8 cellular contexts compared by ENCODE assay signal in the genomic region with DNA sequence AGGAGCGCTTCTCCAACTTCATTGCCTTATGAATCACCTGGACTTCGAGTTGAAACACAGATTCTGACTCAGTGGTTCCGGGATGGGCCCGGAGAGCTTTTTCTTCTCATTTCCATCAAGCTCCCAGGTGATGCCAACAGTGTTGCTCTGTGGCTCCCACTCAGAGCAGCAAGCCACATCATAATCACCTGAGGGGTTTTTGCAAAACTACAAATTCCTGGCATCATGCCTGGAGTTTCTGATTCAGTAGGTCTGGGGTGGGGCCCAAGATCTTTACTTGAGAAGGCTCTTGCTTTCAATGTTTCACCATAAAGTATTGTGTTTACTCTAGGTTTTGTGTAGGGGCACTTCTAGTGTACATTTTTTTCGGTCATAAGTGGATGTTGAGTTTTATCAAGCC. TPM values are rescaled to one million over a fixed set of nuclear protein-coding genes. Genes with fewer than 3 reads are reported as not detected.
DNase-seq lines count a peak whose midpoint lies in the region; ATAC-seq and TF ChIP-seq lines count a peak whose summit lies in the region.

No MANE protein-coding gene starts in this region.

- TF ChIP-seq POLR2A in suprapubic skin (IDR thresholded peaks at IDR 0.05): no peak

- peak overlapping the region; percentile 98 for H3K27ac ChIP-seq in foreskin keratinocyte
- peak overlapping the region; percentile 77 for H3K27ac ChIP-seq in suprapubic skin

- ATAC-seq in foreskin keratinocyte (peak; percentile 98), GM21723 (IDR thresholded peaks at IDR 0.05; ENCODE audit: unreplicated experiment) (no peak)

- TF ChIP-seq EP300 in suprapubic skin (IDR thresholded peaks at IDR 0.05): no peak

- H3K27me3 ChIP-seq in foreskin keratinocyte (no peaks in the 10 kb centered on the region), suprapubic skin (no peaks in the 10 kb centered on the region)

- WGBS in suprapubic skin: 65% methylated on average over 5 of the region's 5 CpGs

- no peak for TF ChIP-seq CTCF in foreskin keratinocyte (conservative IDR thresholded peaks at IDR 0.05)
- no peak for TF ChIP-seq CTCF in suprapubic skin (IDR thresholded peaks at IDR 0.05)

- DNase-seq in NCI-H345 (lab: John Stamatoyannopoulos, UW) (peak; percentile 42), NCI-H345 treated with DMSO at 0.1 percent for 48 hours (lab: John Stamatoyannopoulos, UW; ENCODE audit: unreplicated experiment) (no peak), foreskin keratinocyte (peak; percentile 91 to 95), suprapubic skin (ENCODE audit: low spot score in 2 of 2) (no peak), GOT3 (lab: John Stamatoyannopoulos, UW) (no peak), NCI-H1694 treated with DMSO at 0.1 percent for 48 hours (lab: John Stamatoyannopoulos, UW) (no peak)
- DNase-seq in activated CD8-positive, alpha-beta memory T cell treated with anti-CD3 and anti-CD28 coated beads for 4 hours (ENCODE audit: low read depth in 2 of 2): peak; percentile 28 to 38

- H3K9me3 ChIP-seq in suprapubic skin: no peaks in the 10 kb centered on the region

- H3K36me3 ChIP-seq in suprapubic skin: no peaks in the 10 kb centered on the region

- no peak overlapping the region for H3K4me3 ChIP-seq in suprapubic skin

- H3K4me1 ChIP-seq in foreskin keratinocyte (peaks cover 31% of the 10 kb centered on the region), suprapubic skin (peaks cover 31% of the 10 kb centered on the region)

RNA-seq across cellular contexts. Expression of gene MTM1, which starts 7.0 kb away (rescaled TPM):
- 10.2 and 11.4 TPM in 2 replicates for total RNA-seq in foreskin keratinocyte
- polyA plus RNA-seq in foreskin keratinocyte: 3.1 and 3.5 TPM in 2 replicates
- 10 to 100 TPM; 15.4 to 18.4 (median 16.7) TPM for total RNA-seq in suprapubic skin

Comparison
In these comparisons a context has a peak if more than half of its experiments do, and no peak if none do; other contexts are left out.
1. DNase-seq: peak in NCI-H345 (single experiment), activated CD8-positive, alpha-beta memory T cell treated with anti-CD3 and anti-CD28 coated beads for 4 hours (2 of 2) and foreskin keratinocyte (2 of 2); none in NCI-H345 treated with DMSO at 0.1 percent for 48 hours (single experiment), suprapubic skin (0 of 2), GOT3 (single experiment) and NCI-H1694 treated with DMSO at 0.1 percent for 48 hours (single experiment).